Comparison of ENCODE assay signal across 8 cellular contexts in genomic region chr1:11262171-11263049, GRCh38. TPM values are rescaled to one million over a fixed set of nuclear protein-coding genes. Genes with fewer than 3 reads are reported as not detected.
A peak's percentile ranks its signal among the peaks of the same experiment; 100 is the strongest.
DNase-seq lines count a peak whose midpoint lies in the region; ATAC-seq, FAIRE-seq and TF ChIP-seq lines count a peak whose summit lies in the region.

Gene MTOR (minus strand): TSS chr1:11262551. CDS start chr1:11259409, 3,142 bp downstream.

- peak; percentile 99 for DNase-seq in GM12892 (ENCODE audit: insufficient read length)
- peak; percentile 99 for DNase-seq in NCI-H146 (lab: John Stamatoyannopoulos, UW)
- peak; percentile 93 to 99 (median 96) for DNase-seq in T-helper 1 cell
- DNase-seq in adrenal gland = peak; percentile 98 to 100 (median 99)
- peak; percentile 97 to 100 (median 99) for DNase-seq in heart left ventricle
- DNase-seq in pons (ENCODE audit: low spot score) = peak; percentile 100
- DNase-seq in type B pancreatic cell (ENCODE audit: extremely low spot score, unreplicated experiment) = peak; percentile 96

- H3K9me3 ChIP-seq in adrenal gland (replicated peaks in 1 of 3) (no peaks in the 10 kb centered on the region), heart left ventricle (no peaks in the 10 kb centered on the region)

- H3K4me1 ChIP-seq in adrenal gland (replicated peaks in 1 of 2) (peaks cover 10 to 14% of the 10 kb centered on the region in 2 donors), heart left ventricle (peaks cover 0 to 19% (median 12%) of the 10 kb centered on the region in 12 donors)

- H3K4me3 Mint-ChIP-seq in type B pancreatic cell = peak within 1 kb of the TSS; percentile 93

- H3K27me3 Mint-ChIP-seq in type B pancreatic cell = no peaks in the 10 kb centered on the region

- H3K36me3 ChIP-seq in adrenal gland (replicated peaks in 1 of 2) (peaks cover 0 to 18% of the 10 kb centered on the region in 2 donors), heart left ventricle (peaks cover 5 to 27% (median 23%) of the 10 kb centered on the region in 9 donors)

- 0 to 1% (median 0%) methylated on average over 11 to 60 of the region's 60 CpGs for WGBS in adrenal gland, 4 donors
- WGBS in heart left ventricle, 4 donors = 0 to 1% (median 0%) methylated on average over 30 to 60 of the region's 60 CpGs

- no peaks in the 10 kb centered on the region for H3K36me3 Mint-ChIP-seq in type B pancreatic cell

- peaks cover 10% of the 10 kb centered on the region for H3K4me1 Mint-ChIP-seq in type B pancreatic cell (ENCODE audit: unreplicated experiment)

- H3K27ac Mint-ChIP-seq in type B pancreatic cell = peak within 1 kb of the TSS; percentile 84

- peak; percentile 99 for FAIRE-seq in GM12892 (lab: Jason Lieb, UNC)

- H3K27ac ChIP-seq in adrenal gland (peak within 1 kb of the TSS in 3 of 5 donors; percentile 60 to 87 (median 63)), heart left ventricle (peak within 1 kb of the TSS in 11 of 12 donors; percentile 65 to 92 (median 85))

- ATAC-seq in HG02852 (IDR thresholded peaks at IDR 0.05; ENCODE audit: unreplicated experiment) = peak; percentile 97
- peak; percentile 99 to 100 (median 100) for ATAC-seq in heart left ventricle

- H3K9me3 Mint-ChIP-seq in type B pancreatic cell = no peaks in the 10 kb centered on the region

- H3K4me3 ChIP-seq in adrenal gland (peak within 1 kb of the TSS; percentile 81 to 96 (median 90)), heart left ventricle (peak within 1 kb of the TSS; percentile 64 to 100 (median 96))

- peak in 3 of 6 experiments; percentile 14 to 29 (median 24) for TF ChIP-seq CTCF in adrenal gland (IDR thresholded peaks at IDR 0.05)
- peak in 2 of 12 donors; percentile 20 to 36 for TF ChIP-seq CTCF in heart left ventricle (IDR thresholded peaks at IDR 0.05)
- peak; percentile 42 for TF ChIP-seq CTCF in type B pancreatic cell (conservative IDR thresholded peaks at IDR 0.05)

- intact Hi-C loops in adrenal gland (cut with DNase I) (no loop called here), heart left ventricle (cut with DNase I) (loop anchor here in 2 of 10 donors (1.0 kb wide), 2 partner anchors 10 to 11 kb away; partner anchors contain the start of gene UBIAD1 (in 1 of the 2))

- H3K27me3 ChIP-seq in adrenal gland (no peaks in the 10 kb centered on the region), heart left ventricle (no peaks in the 10 kb centered on the region)

- TF ChIP-seq POLR2A in GM12892 (IDR thresholded peaks at IDR 0.05; ENCODE audit: low read depth, low read length) (peak; percentile 75), adrenal gland (IDR thresholded peaks at IDR 0.05) (peak; percentile 36 to 62), heart left ventricle (IDR thresholded peaks at IDR 0.05) (peak; percentile 50 to 82)

RNA-seq across cellular contexts. Expression of gene MTOR, which starts in this region (rescaled TPM):
- polyA plus RNA-seq in GM12892 (2012; ENCODE audit: missing spikeins) = 16.8 TPM
- 10 to 100 TPM; 27.6 to 45.3 (median 35.4) TPM for total RNA-seq in adrenal gland
- polyA plus RNA-seq in adrenal gland = 10 to 100 TPM; 21.4 to 28.8 (median 28.2) TPM
- total RNA-seq in heart left ventricle = 10 to 100 TPM; 26.3 to 43.6 (median 40.6) TPM
- 10 to 100 TPM; 17.4 to 31.9 TPM for polyA plus RNA-seq in heart left ventricle
- 41.5 and 53.0 TPM in 2 replicates for total RNA-seq in type B pancreatic cell (ENCODE audit: low replicate concordance)

Comparison
In these comparisons a context has a peak if more than half of its experiments do, and no peak if none do; other contexts are left out.
1. Peak in every context shown above with its lines: DNase-seq, ATAC-seq, H3K4me3 ChIP-seq and H3K27ac ChIP-seq.